In the genomic region with DNA sequence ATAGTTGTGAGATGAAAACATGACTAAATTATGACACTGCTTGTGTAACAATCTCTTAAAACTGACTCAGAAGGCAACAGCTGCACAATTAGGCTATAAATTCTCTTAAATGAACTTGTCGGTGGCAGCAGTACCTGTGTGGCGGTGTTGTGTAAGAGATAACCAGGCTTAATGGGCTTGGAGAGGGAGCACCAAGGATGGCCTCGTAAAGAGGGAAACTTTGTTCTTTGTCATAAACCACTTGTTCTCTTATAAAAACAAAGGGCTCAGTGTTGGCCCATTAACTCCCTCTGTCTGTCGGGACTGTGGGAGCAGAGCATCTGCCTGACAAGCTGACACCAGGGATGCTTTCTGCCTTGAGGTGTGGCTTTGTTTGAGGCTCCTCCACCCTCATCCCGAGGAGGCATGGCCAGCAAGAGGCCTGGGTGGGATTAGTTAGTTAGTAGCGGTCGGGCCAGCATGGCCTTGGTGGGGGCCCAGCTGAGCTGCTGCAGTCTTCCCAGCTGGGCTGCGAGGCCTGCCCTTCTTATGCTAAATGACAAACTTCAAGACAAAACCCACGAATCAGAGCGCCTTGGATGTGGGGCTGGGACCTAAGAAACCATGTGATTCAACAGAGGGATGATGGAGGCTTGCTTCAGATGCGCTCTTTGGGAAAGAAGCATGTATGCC, we compare ENCODE assay signal across 1 cellular context.
TF ChIP-seq lines count a peak whose summit lies in the region.

No MANE protein-coding gene starts in this region.

TF ChIP-seq in H1, 55 proteins besides CTCF, POLR2A, EP300 and RAD21:
- TF ChIP-seq TEAD4 (IDR thresholded peaks at IDR 0.05; ENCODE audit: low read depth, low read length) (no peak), CHD2 (IDR thresholded peaks at IDR 0.05; ENCODE audit: low read length) (no peak), CREB1 (IDR thresholded peaks at IDR 0.05) (no peak), TAF7 (optimal IDR thresholded peaks at IDR 0.05; ENCODE audit: borderline replicate concordance, low read depth, low read length) (no peak), GTF2F1 (IDR thresholded peaks at IDR 0.05; ENCODE audit: borderline replicate concordance, low read depth, low read length) (no peak), YY1 (IDR thresholded peaks at IDR 0.05; ENCODE audit: low read depth, low read length) (0 out of 2 replicates have a peak, but pooled peaks have one; percentile 14), EZH2 (IDR thresholded peaks at IDR 0.05; ENCODE audit: low read depth, low read length, severe bottlenecking) (no peak), POLR2AphosphoS5 (IDR thresholded peaks at IDR 0.05; ENCODE audit: low read depth, low read length) (no peak), SAP30 (IDR thresholded peaks at IDR 0.05; ENCODE audit: insufficient read depth, insufficient replicate concordance, low read length) (no peak), CBX5 (IDR thresholded peaks at IDR 0.05; ENCODE audit: low read depth, low read length) (no peak), HDAC6 (IDR thresholded peaks at IDR 0.05; ENCODE audit: low read depth, low read length) (no peak), BACH1 (IDR thresholded peaks at IDR 0.05; ENCODE audit: low read length) (no peak), SIRT6 (IDR thresholded peaks at IDR 0.05; ENCODE audit: low read length) (no peak), KDM5A (IDR thresholded peaks at IDR 0.05; ENCODE audit: low read length) (no peak), TAF1 (IDR thresholded peaks at IDR 0.05; ENCODE audit: low read depth, low read length) (no peak), SP4 (IDR thresholded peaks at IDR 0.05; ENCODE audit: low read length) (no peak), RNF2 (IDR thresholded peaks at IDR 0.05; ENCODE audit: borderline replicate concordance, low read depth, low read length, missing control alignments, poor library complexity, severe bottlenecking) (no peak), ASH2L (IDR thresholded peaks at IDR 0.05; ENCODE audit: low read length) (peak; percentile 39), CHD1 (IDR thresholded peaks at IDR 0.05; ENCODE audit: low read depth, low read length) (no peak), HDAC2 (IDR thresholded peaks at IDR 0.05; ENCODE audit: borderline replicate concordance in 1 of 2, low read depth in 2 of 2, low read length in 2 of 2) (peak; percentile 39 to 54; a peak in 1 of 4 replicates), SIN3A (conservative IDR thresholded peaks at IDR 0.05 in 1 of 2, IDR thresholded peaks at IDR 0.05 in 1 of 2; ENCODE audit: low read depth in 1 of 2, low read length in 2 of 2) (peak in 1 of 2 experiments; percentile 66; a peak in 2 of 4 replicates), ZNF274 (IDR thresholded peaks at IDR 0.05; ENCODE audit: borderline replicate concordance, extremely low read depth, low read length) (no peak), RFX5 (IDR thresholded peaks at IDR 0.05; ENCODE audit: borderline replicate concordance, low read depth, low read length) (no peak), RBBP5 (IDR thresholded peaks at IDR 0.05; ENCODE audit: borderline replicate concordance, low read depth, low read length) (no peak), BCL11A (IDR thresholded peaks at IDR 0.05; ENCODE audit: low read depth in 2 of 2, low read length in 2 of 2) (no peak), TCF12 (IDR thresholded peaks at IDR 0.05; ENCODE audit: low read depth, low read length) (no peak), RXRA (IDR thresholded peaks at IDR 0.05; ENCODE audit: insufficient read depth, low read depth, low read length) (no peak), JUND (IDR thresholded peaks at IDR 0.05; ENCODE audit: low read length) (no peak), POU5F1 (IDR thresholded peaks at IDR 0.05; ENCODE audit: low read depth, low read length) (no peak), TBP (IDR thresholded peaks at IDR 0.05; ENCODE audit: low read depth, low read length) (no peak), CEBPB (IDR thresholded peaks at IDR 0.05; ENCODE audit: low read depth, low read length) (no peak), KDM1A (IDR thresholded peaks at IDR 0.05; ENCODE audit: borderline replicate concordance, low read length) (peak; percentile 58; the same call in 1 of the 2 replicates), NANOG (IDR thresholded peaks at IDR 0.05; ENCODE audit: insufficient read depth, low read depth, low read length, poor library complexity, severe bottlenecking) (peak; percentile 43), FOSL1 (IDR thresholded peaks at IDR 0.05; ENCODE audit: insufficient read depth, low read depth, low read length) (no peak), GABPA (IDR thresholded peaks at IDR 0.05; ENCODE audit: borderline replicate concordance, insufficient read depth, low read length) (no peak), PHF8 (conservative IDR thresholded peaks at IDR 0.05; ENCODE audit: low read depth, low read length) (no peak), CTBP2 (IDR thresholded peaks at IDR 0.05; ENCODE audit: borderline replicate concordance, insufficient read depth, insufficient read length, low read length) (peak; percentile 45)
- TF ChIP-seq, protein P1, sequence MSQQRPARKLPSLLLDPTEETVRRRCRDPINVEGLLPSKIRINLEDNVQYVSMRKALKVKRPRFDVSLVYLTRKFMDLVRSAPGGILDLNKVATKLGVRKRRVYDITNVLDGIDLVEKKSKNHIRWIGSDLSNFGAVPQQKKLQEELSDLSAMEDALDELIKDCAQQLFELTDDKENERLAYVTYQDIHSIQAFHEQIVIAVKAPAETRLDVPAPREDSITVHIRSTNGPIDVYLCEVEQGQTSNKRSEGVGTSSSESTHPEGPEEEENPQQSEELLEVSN (IDR thresholded peaks at IDR 0.05) = peak; percentile 50; the same call in 1 of the 2 replicates
- TF ChIP-seq, protein P2, sequence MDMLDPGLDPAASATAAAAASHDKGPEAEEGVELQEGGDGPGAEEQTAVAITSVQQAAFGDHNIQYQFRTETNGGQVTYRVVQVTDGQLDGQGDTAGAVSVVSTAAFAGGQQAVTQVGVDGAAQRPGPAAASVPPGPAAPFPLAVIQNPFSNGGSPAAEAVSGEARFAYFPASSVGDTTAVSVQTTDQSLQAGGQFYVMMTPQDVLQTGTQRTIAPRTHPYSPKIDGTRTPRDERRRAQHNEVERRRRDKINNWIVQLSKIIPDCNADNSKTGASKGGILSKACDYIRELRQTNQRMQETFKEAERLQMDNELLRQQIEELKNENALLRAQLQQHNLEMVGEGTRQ (IDR thresholded peaks at IDR 0.05; ENCODE audit: low read length) = peak; percentile 56
- TF ChIP-seq, protein P3, sequence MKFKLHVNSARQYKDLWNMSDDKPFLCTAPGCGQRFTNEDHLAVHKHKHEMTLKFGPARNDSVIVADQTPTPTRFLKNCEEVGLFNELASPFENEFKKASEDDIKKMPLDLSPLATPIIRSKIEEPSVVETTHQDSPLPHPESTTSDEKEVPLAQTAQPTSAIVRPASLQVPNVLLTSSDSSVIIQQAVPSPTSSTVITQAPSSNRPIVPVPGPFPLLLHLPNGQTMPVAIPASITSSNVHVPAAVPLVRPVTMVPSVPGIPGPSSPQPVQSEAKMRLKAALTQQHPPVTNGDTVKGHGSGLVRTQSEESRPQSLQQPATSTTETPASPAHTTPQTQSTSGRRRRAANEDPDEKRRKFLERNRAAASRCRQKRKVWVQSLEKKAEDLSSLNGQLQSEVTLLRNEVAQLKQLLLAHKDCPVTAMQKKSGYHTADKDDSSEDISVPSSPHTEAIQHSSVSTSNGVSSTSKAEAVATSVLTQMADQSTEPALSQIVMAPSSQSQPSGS (IDR thresholded peaks at IDR 0.05; ENCODE audit: low read length) = no peak
- TF ChIP-seq, protein P4, sequence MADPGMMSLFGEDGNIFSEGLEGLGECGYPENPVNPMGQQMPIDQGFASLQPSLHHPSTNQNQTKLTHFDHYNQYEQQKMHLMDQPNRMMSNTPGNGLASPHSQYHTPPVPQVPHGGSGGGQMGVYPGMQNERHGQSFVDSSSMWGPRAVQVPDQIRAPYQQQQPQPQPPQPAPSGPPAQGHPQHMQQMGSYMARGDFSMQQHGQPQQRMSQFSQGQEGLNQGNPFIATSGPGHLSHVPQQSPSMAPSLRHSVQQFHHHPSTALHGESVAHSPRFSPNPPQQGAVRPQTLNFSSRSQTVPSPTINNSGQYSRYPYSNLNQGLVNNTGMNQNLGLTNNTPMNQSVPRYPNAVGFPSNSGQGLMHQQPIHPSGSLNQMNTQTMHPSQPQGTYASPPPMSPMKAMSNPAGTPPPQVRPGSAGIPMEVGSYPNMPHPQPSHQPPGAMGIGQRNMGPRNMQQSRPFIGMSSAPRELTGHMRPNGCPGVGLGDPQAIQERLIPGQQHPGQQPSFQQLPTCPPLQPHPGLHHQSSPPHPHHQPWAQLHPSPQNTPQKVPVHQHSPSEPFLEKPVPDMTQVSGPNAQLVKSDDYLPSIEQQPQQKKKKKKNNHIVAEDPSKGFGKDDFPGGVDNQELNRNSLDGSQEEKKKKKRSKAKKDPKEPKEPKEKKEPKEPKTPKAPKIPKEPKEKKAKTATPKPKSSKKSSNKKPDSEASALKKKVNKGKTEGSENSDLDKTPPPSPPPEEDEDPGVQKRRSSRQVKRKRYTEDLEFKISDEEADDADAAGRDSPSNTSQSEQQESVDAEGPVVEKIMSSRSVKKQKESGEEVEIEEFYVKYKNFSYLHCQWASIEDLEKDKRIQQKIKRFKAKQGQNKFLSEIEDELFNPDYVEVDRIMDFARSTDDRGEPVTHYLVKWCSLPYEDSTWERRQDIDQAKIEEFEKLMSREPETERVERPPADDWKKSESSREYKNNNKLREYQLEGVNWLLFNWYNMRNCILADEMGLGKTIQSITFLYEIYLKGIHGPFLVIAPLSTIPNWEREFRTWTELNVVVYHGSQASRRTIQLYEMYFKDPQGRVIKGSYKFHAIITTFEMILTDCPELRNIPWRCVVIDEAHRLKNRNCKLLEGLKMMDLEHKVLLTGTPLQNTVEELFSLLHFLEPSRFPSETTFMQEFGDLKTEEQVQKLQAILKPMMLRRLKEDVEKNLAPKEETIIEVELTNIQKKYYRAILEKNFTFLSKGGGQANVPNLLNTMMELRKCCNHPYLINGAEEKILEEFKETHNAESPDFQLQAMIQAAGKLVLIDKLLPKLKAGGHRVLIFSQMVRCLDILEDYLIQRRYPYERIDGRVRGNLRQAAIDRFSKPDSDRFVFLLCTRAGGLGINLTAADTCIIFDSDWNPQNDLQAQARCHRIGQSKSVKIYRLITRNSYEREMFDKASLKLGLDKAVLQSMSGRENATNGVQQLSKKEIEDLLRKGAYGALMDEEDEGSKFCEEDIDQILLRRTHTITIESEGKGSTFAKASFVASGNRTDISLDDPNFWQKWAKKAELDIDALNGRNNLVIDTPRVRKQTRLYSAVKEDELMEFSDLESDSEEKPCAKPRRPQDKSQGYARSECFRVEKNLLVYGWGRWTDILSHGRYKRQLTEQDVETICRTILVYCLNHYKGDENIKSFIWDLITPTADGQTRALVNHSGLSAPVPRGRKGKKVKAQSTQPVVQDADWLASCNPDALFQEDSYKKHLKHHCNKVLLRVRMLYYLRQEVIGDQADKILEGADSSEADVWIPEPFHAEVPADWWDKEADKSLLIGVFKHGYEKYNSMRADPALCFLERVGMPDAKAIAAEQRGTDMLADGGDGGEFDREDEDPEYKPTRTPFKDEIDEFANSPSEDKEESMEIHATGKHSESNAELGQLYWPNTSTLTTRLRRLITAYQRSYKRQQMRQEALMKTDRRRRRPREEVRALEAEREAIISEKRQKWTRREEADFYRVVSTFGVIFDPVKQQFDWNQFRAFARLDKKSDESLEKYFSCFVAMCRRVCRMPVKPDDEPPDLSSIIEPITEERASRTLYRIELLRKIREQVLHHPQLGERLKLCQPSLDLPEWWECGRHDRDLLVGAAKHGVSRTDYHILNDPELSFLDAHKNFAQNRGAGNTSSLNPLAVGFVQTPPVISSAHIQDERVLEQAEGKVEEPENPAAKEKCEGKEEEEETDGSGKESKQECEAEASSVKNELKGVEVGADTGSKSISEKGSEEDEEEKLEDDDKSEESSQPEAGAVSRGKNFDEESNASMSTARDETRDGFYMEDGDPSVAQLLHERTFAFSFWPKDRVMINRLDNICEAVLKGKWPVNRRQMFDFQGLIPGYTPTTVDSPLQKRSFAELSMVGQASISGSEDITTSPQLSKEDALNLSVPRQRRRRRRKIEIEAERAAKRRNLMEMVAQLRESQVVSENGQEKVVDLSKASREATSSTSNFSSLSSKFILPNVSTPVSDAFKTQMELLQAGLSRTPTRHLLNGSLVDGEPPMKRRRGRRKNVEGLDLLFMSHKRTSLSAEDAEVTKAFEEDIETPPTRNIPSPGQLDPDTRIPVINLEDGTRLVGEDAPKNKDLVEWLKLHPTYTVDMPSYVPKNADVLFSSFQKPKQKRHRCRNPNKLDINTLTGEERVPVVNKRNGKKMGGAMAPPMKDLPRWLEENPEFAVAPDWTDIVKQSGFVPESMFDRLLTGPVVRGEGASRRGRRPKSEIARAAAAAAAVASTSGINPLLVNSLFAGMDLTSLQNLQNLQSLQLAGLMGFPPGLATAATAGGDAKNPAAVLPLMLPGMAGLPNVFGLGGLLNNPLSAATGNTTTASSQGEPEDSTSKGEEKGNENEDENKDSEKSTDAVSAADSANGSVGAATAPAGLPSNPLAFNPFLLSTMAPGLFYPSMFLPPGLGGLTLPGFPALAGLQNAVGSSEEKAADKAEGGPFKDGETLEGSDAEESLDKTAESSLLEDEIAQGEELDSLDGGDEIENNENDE (IDR thresholded peaks at IDR 0.05; ENCODE audit: insufficient replicate concordance, low read length) = no peak
- TF ChIP-seq, protein P5, sequence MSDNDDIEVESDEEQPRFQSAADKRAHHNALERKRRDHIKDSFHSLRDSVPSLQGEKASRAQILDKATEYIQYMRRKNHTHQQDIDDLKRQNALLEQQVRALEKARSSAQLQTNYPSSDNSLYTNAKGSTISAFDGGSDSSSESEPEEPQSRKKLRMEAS (IDR thresholded peaks at IDR 0.05) = peak; percentile 82
TF ChIP-seq in H1: peak in this region for 10.
